In genomic region chr12:20830456-20830855, GRCh38 we compare ENCODE assay signal across 22 cellular contexts. TPM values are rescaled to one million over a fixed set of nuclear protein-coding genes. Genes with fewer than 3 reads are reported as not detected.
DNase-seq lines count a peak whose midpoint lies in the region; FAIRE-seq and TF ChIP-seq lines count a peak whose summit lies in the region.
"Had no signal": no experiment of that assay in that cellular context is flagged by ENCODE, and none has a peak within 500 bp of the region (broad histone marks: within the 10 kb centered on the region; RNA-seq: fewer than 3 reads in every experiment).

No MANE protein-coding gene starts in this region.

- TF ChIP-seq CTCF in astrocyte (IDR thresholded peaks at IDR 0.05; ENCODE audit: insufficient read depth, low read depth, low read length): no peak
- TF ChIP-seq CTCF in liver (IDR thresholded peaks at IDR 0.05; ENCODE audit: low read depth, low read length, missing input control): no peak
- TF ChIP-seq CTCF in adrenal gland (IDR thresholded peaks at IDR 0.05): no peak

- H3K27me3 ChIP-seq in astrocyte (ENCODE audit: insufficient read depth, low read length) (no peaks in the 10 kb centered on the region), liver (ENCODE audit: control insufficient read depth in 4 of 4, insufficient read depth in 4 of 4, low read length in 3 of 4) (no peaks in the 10 kb centered on the region), adrenal gland (no peaks in the 10 kb centered on the region)

- H3K27ac Mint-ChIP-seq in astrocyte (ENCODE audit: unreplicated experiment): no peak overlapping the region
- H3K27ac Mint-ChIP-seq: CD4-positive, CD25-positive, alpha-beta regulatory T cell; GM23338 had no signal

- H4K20me1 ChIP-seq in astrocyte (ENCODE audit: insufficient read depth, low read length): no peaks in the 10 kb centered on the region

- H3K4me3 ChIP-seq in astrocyte (ENCODE audit: insufficient read depth, low read depth, low read length) (no peak overlapping the region), liver (ENCODE audit: low read depth in 1 of 3, low read length in 3 of 3) (no peak overlapping the region), adrenal gland (no peak overlapping the region)
- H3K4me3 ChIP-seq: GM12878, GM23338, HAP-1 had no signal

- H3K36me3 Mint-ChIP-seq in astrocyte (ENCODE audit: low read depth, unreplicated experiment): no peaks in the 10 kb centered on the region
- H3K36me3 Mint-ChIP-seq: CD4-positive, CD25-positive, alpha-beta regulatory T cell had no signal

- H3K4me1 ChIP-seq in astrocyte (ENCODE audit: insufficient read depth, low read length) (no peaks in the 10 kb centered on the region), liver (ENCODE audit: control insufficient read depth in 4 of 4, insufficient read depth in 4 of 4, low read length in 3 of 4) (peaks cover 2 to 14% (median 9%) of the 10 kb centered on the region in 4 donors), adrenal gland (replicated peaks in 1 of 2) (no peaks in the 10 kb centered on the region)
- H3K4me1 ChIP-seq: HAP-1 had no signal

- H3K36me3 ChIP-seq in astrocyte (ENCODE audit: insufficient read depth, low read length) (no peaks in the 10 kb centered on the region), liver (ENCODE audit: control insufficient read depth in 4 of 4, insufficient read depth in 3 of 4, low read depth in 1 of 4, low read length in 3 of 4) (peaks cover 0 to 2% (median 0%) of the 10 kb centered on the region in 4 donors), adrenal gland (replicated peaks in 1 of 2) (no peaks in the 10 kb centered on the region)
- H3K36me3 ChIP-seq: HAP-1 had no signal

- H3K4me1 Mint-ChIP-seq in astrocyte (ENCODE audit: low read depth, unreplicated experiment): no peaks in the 10 kb centered on the region
- H3K4me1 Mint-ChIP-seq: CD4-positive, CD25-positive, alpha-beta regulatory T cell; GM23338 had no signal

- H3K9me3 ChIP-seq in astrocyte (ENCODE audit: insufficient read depth, low read depth, low read length) (no peaks in the 10 kb centered on the region), liver (ENCODE audit: control insufficient read depth in 4 of 4, low read length in 3 of 4) (no peaks in the 10 kb centered on the region), adrenal gland (replicated peaks in 1 of 3) (no peaks in the 10 kb centered on the region)
- H3K9me3 ChIP-seq: HAP-1 had no signal

- H3K4me3 Mint-ChIP-seq in astrocyte (ENCODE audit: unreplicated experiment): no peak overlapping the region
- H3K4me3 Mint-ChIP-seq: CD4-positive, CD25-positive, alpha-beta regulatory T cell; GM23338 had no signal

- intact Hi-C loops in adrenal gland (cut with DNase I): no loop called here

- no peak overlapping the region for H2AFZ ChIP-seq in astrocyte (ENCODE audit: low read depth, low read length)
- H2AFZ ChIP-seq: GM23338 had no signal

- peak in 1 of 2 donors; percentile 10 for TF ChIP-seq RAD21 in liver (IDR thresholded peaks at IDR 0.05)

- DNase-seq in DMS53 (lab: John Stamatoyannopoulos, UW): peak; percentile 48
- DNase-seq in LoVo (ENCODE audit: low spot score): peak; percentile 50
- no peak for DNase-seq in astrocyte (ENCODE audit: low read depth)
- DNase-seq in cerebellum (ENCODE audit: low spot score): no peak
- DNase-seq in NCI-H146 (lab: John Stamatoyannopoulos, UW): no peak
- no peak for DNase-seq in adrenal gland
- DNase-seq: CD4-positive, CD25-positive, alpha-beta regulatory T cell; DND-41; IMR-90; NCI-H1694 treated with DMSO at 0.1 percent for 48 hours; NCI-H2227 treated with DMSO at 0.1 percent for 48 hours; NCI-H526; Right ventricle myocardium superior had no signal

- H3K9me3 Mint-ChIP-seq in astrocyte (ENCODE audit: unreplicated experiment): no peaks in the 10 kb centered on the region
- H3K9me3 Mint-ChIP-seq: GM23338 had no signal

- no peak for TF ChIP-seq POLR2A in adrenal gland (IDR thresholded peaks at IDR 0.05)

- WGBS in liver: 32% methylated on average over 1 of the region's 1 CpG
- 57 to 73% (median 63%) methylated on average over 1 of the region's 1 CpG for WGBS in adrenal gland, 4 donors

- H3K9ac ChIP-seq in astrocyte (ENCODE audit: low read length) (no peak overlapping the region), liver (ENCODE audit: low read depth in 1 of 2, low read length in 2 of 2) (no peak overlapping the region)
- H3K9ac ChIP-seq: KMS-11 had no signal

- no peaks in the 10 kb centered on the region for H3K27me3 Mint-ChIP-seq in astrocyte (ENCODE audit: low read depth, unreplicated experiment)
- H3K27me3 Mint-ChIP-seq: CD4-positive, CD25-positive, alpha-beta regulatory T cell had no signal

- H3K4me2 ChIP-seq in astrocyte (ENCODE audit: low read length): no peak overlapping the region
- H3K4me2 ChIP-seq: GM23338, KMS-11 had no signal

- peak; percentile 23 for FAIRE-seq in astrocyte (lab: Jason Lieb, UNC)
- FAIRE-seq: GM12878 had no signal

- H3K27ac ChIP-seq in astrocyte (ENCODE audit: low read depth, low read length): no peak overlapping the region
- H3K27ac ChIP-seq in liver (ENCODE audit: low read depth in 1 of 2, low read length in 2 of 2): no peak overlapping the region
- no peak overlapping the region for H3K27ac ChIP-seq in adrenal gland
- H3K27ac ChIP-seq: HL-60, KMS-11 had no signal

- no peaks in the 10 kb centered on the region for H3K79me2 ChIP-seq in astrocyte (ENCODE audit: insufficient read depth, low read length)

TF ChIP-seq in liver, 16 proteins besides CTCF, POLR2A, EP300 and RAD21:
- TF ChIP-seq RXRA (IDR thresholded peaks at IDR 0.05) (peak; percentile 65 to 73), REST (IDR thresholded peaks at IDR 0.05) (peak; percentile 21), NR2F2 (IDR thresholded peaks at IDR 0.05) (no peak), EGR1 (IDR thresholded peaks at IDR 0.05; ENCODE audit: low read depth in 2 of 2) (no peak), MAX (IDR thresholded peaks at IDR 0.05) (peak; percentile 65), TAF1 (conservative IDR thresholded peaks at IDR 0.05) (no peak), HNF4G (IDR thresholded peaks at IDR 0.05) (peak; percentile 43), JUND (IDR thresholded peaks at IDR 0.05) (peak; percentile 82 to 84), GABPA (IDR thresholded peaks at IDR 0.05 in 1 of 2, conservative IDR thresholded peaks at IDR 0.05 in 1 of 2) (no peak), FOXA1 (IDR thresholded peaks at IDR 0.05) (peak; percentile 21), SP1 (IDR thresholded peaks at IDR 0.05) (peak; percentile 68), ZBTB33 (IDR thresholded peaks at IDR 0.05) (peak; percentile 79), ATF3 (IDR thresholded peaks at IDR 0.05) (peak; percentile 68), FOXA2 (IDR thresholded peaks at IDR 0.05) (peak; percentile 59), HNF4A (conservative IDR thresholded peaks at IDR 0.05) (peak; percentile 77 to 85), YY1 (IDR thresholded peaks at IDR 0.05) (peak; percentile 41)

RNA-seq across cellular contexts. Expression of gene SLCO1B3, which starts 20.0 kb away (rescaled TPM):
- total RNA-seq in astrocyte (not detected in 2 replicates), liver (100 to 1,000 TPM in 1 of 2 donors, 10 to 100 TPM in 1; 65.1 to 274 TPM), cerebellum (not detected), adrenal gland (not detected)
- polyA plus RNA-seq in liver (100 to 1,000 TPM in 1 of 2 donors, 10 to 100 TPM in 1; 33.1 to 260 TPM), adrenal gland (under 1 TPM in 1 of 3 donors, not detected in 2; 0.07 TPM)
- total RNA-seq: CD4-positive, CD25-positive, alpha-beta regulatory T cell; GM12878; IMR-90; OCI-LY7; Right ventricle myocardium superior; SK-MEL-5 had no signal
- polyA plus RNA-seq: BJ; CD4-positive, CD25-positive, alpha-beta regulatory T cell; GM23338; IMR-90 had no signal

Comparison
In these comparisons a context has a peak if more than half of its experiments do, and no peak if none do; other contexts are left out.
1. DNase-seq: peak in DMS53 (single experiment) and LoVo (single experiment); none in astrocyte (single experiment), cerebellum (single experiment), NCI-H146 (single experiment) and adrenal gland (0 of 7).
2. RNA of gene SLCO1B3, which starts 20.0 kb away (total RNA-seq): 65.1 to 274 TPM in liver; not detected in cerebellum (single experiment), not detected in astrocyte and not detected in adrenal gland; every median in the first group is over 10 times any median in the second.